Comparison of ENCODE assay signal across 9 cellular contexts in the genomic region with DNA sequence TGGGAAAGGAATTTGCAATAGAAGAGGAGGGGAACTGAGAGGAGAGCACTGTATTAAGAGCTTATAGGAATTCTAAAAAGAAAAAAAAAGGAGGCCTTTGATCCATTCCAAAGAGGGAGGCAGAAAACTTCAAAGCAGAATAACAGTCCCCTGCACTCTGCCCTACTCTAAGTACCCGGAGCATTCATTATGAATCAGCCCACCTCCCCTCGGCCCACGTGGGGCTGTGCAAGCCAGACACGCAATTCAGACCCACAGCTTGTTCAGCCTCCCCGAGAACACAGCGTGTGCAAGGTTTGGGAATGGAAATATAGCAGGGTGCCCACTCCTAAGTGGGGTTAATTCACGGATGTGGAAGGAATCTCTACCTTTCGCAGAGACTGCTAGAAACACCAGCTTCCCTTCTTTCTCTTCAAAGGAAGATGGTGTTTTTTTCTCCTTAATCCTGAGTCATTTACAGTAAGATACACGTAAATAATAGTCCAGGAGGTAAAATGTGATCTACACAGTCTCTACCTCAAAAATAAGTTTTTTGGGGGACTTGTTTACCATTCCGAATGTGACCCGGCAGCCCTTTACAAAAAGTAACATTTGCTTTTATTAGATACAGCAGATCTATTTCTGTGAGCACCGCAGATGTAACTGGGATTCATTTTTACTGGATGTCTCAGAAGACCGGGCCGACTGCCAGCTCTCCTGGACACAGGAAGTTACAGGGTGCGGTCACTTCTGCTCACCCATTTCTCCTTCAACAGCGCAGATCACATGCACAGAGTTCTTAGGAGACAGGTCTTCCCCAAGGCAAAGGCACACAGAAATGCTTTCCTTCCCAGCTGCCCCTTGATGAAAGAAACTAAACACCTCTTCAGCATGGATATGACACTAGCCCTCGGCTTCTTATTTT.
A peak's percentile ranks its signal among the peaks of the same experiment; 100 is the strongest.
DNase-seq lines count a peak whose midpoint lies in the region; ATAC-seq and TF ChIP-seq lines count a peak whose summit lies in the region.
"Had no signal": no experiment of that assay in that cellular context is flagged by ENCODE, and none has a peak within 500 bp of the region (broad histone marks: within the 10 kb centered on the region; RNA-seq: fewer than 3 reads in every experiment).

No MANE protein-coding gene starts in this region.

- H3K27me3 ChIP-seq in IMR-90 (ENCODE audit: control insufficient read depth, insufficient read depth, low read length) = no peaks in the 10 kb centered on the region

- no TSS peak for BruUV-seq in IMR-90 (replicated peaks; lab: Mats Ljungman, UMichigan)

- H4K20me1 ChIP-seq in IMR-90 (ENCODE audit: insufficient read depth, low read length) = no peaks in the 10 kb centered on the region

- peak overlapping the region; percentile 94 for H3K56ac ChIP-seq in IMR-90 (ENCODE audit: extremely low read depth, insufficient read depth, low read length)

- peak overlapping the region; percentile 98 for H3K27ac Mint-ChIP-seq in chondrocyte (ENCODE audit: unreplicated experiment)
- H3K27ac Mint-ChIP-seq in activated T-cell treated with anti-CD3 and anti-CD28 coated beads, Interleukin-2, amount 50 U/mL, for 24 hours = no peak overlapping the region

- peak overlapping the region; percentile 83; the same call in 1 of the 2 replicates for H2AK5ac ChIP-seq in IMR-90 (ENCODE audit: low read depth, low read length)

- H2AK9ac ChIP-seq in IMR-90 (replicated peaks; ENCODE audit: low read depth, low read length, poor library complexity) = peak overlapping the region; percentile 87

- H4K8ac ChIP-seq in IMR-90 (ENCODE audit: low read depth in 2 of 2, low read length in 2 of 2) = peak overlapping the region; percentile 86 to 92

- CTCF ChIA-PET in IMR-90 (lab: Yijun Ruan, JAX) = interaction anchor here (0.6 to 1.3 kb wide), 2 partner anchors 39 to 191 kb away, joined by 4 read pairs; no protein-coding TSS in a partner anchor

- H4K5ac ChIP-seq in IMR-90 (ENCODE audit: low read depth, low read length) = peak overlapping the region; percentile 80

- peak overlapping the region; percentile 84 for H3K27ac ChIP-seq in IMR-90 (ENCODE audit: insufficient read depth, low read length)

- intact Hi-C loops in IMR-90 (cut with micrococcal nuclease) = no loop called here

- peak overlapping the region; percentile 98 for H2BK20ac ChIP-seq in IMR-90 (ENCODE audit: low read depth, low read length)

- DNase-seq in 8988T (peak; percentile 30), IMR-90 (peak; percentile 97), chondrocyte (ENCODE audit: low spot score) (peak; percentile 95), medulla oblongata (ENCODE audit: extremely low spot score) (peak; percentile 56)
- no peak for DNase-seq in activated T-cell treated with anti-CD3 and anti-CD28 coated beads, Interleukin-2, amount 50 U/mL, for 24 hours
- DNase-seq: DND-41 had no signal

- peak overlapping the region; percentile 72 for H3K18ac ChIP-seq in IMR-90 (ENCODE audit: low read depth, low read length)

- H2AFZ ChIP-seq in IMR-90 (replicated peaks; ENCODE audit: low read length, poor library complexity) = peak overlapping the region; percentile 89

- H3K9me3 Mint-ChIP-seq in chondrocyte (ENCODE audit: low read depth) = peaks cover 15% of the 10 kb centered on the region
- no peaks in the 10 kb centered on the region for H3K9me3 Mint-ChIP-seq in activated T-cell treated with anti-CD3 and anti-CD28 coated beads, Interleukin-2, amount 50 U/mL, for 24 hours

- H2BK120ac ChIP-seq in IMR-90 (ENCODE audit: low read depth, low read length) = peak overlapping the region; percentile 99

- no peak for TF ChIP-seq CTCF in IMR-90 (conservative IDR thresholded peaks at IDR 0.05; ENCODE audit: low read depth, low read length)
- no peak for TF ChIP-seq CTCF in chondrocyte (IDR thresholded peaks at IDR 0.05)

- POLR2A ChIA-PET in IMR-90 (lab: Charles Lee; ENCODE audit: unreplicated experiment) = interaction anchor here (0.6 to 1.0 kb wide), 3 partner anchors 49 to 223 kb away, joined by 3 to 5 read pairs (median 3); no protein-coding TSS in a partner anchor

- H3K36me3 ChIP-seq in IMR-90 (ENCODE audit: control insufficient read depth, insufficient read depth, low read length) = no peaks in the 10 kb centered on the region

- H3K4me1 Mint-ChIP-seq in chondrocyte (ENCODE audit: low read depth) = peaks cover 48% of the 10 kb centered on the region
- H3K4me1 Mint-ChIP-seq in activated T-cell treated with anti-CD3 and anti-CD28 coated beads, Interleukin-2, amount 50 U/mL, for 24 hours (ENCODE audit: low read depth) = peaks cover 10% of the 10 kb centered on the region

- peak overlapping the region; percentile 46 for H3K9ac ChIP-seq in IMR-90 (ENCODE audit: low read depth, low read length)

- H3K27me3 Mint-ChIP-seq in chondrocyte (ENCODE audit: low read depth) = no peaks in the 10 kb centered on the region
- H3K27me3 Mint-ChIP-seq in activated T-cell treated with anti-CD3 and anti-CD28 coated beads, Interleukin-2, amount 50 U/mL, for 24 hours = no peaks in the 10 kb centered on the region

- H3K9me1 ChIP-seq in IMR-90 (ENCODE audit: insufficient read depth, low read length) = no peaks in the 10 kb centered on the region

- H3K36me3 Mint-ChIP-seq in chondrocyte (ENCODE audit: low read depth) = peaks cover 4% of the 10 kb centered on the region
- no peaks in the 10 kb centered on the region for H3K36me3 Mint-ChIP-seq in activated T-cell treated with anti-CD3 and anti-CD28 coated beads, Interleukin-2, amount 50 U/mL, for 24 hours (ENCODE audit: low read depth)

- ATAC-seq in IMR-90 (ENCODE audit: low read depth) = peak; percentile 88
- no peak for ATAC-seq in GM21529 (IDR thresholded peaks at IDR 0.05; ENCODE audit: unreplicated experiment)
- ATAC-seq in HG02973 (IDR thresholded peaks at IDR 0.05; ENCODE audit: unreplicated experiment) = no peak
- no peak for ATAC-seq in HG02970 (IDR thresholded peaks at IDR 0.05; ENCODE audit: low FRiP score, unreplicated experiment)

- H3K79me1 ChIP-seq in IMR-90 (ENCODE audit: low read depth in 1 of 2, low read length in 2 of 2) = no peaks in the 10 kb centered on the region

- dilution Hi-C loops in IMR-90 (cut with HindIII; ENCODE audit: low sequenced_read_pairs, unreplicated experiment) = no loop called here

- in situ Hi-C loops in IMR-90 (cut with MboI; ENCODE audit: low sequenced_read_pairs) = loop anchor here (25.0 kb wide), 2 partner anchors 831 to 1181 kb away; no protein-coding TSS in a partner anchor

- peaks cover 4% of the 10 kb centered on the region for H3K9me3 ChIP-seq in IMR-90 (ENCODE audit: control insufficient read depth, insufficient read depth, low read length)

- peak overlapping the region; percentile 98 for H3K4ac ChIP-seq in IMR-90 (ENCODE audit: low read depth, low read length)

- H3K4me1 ChIP-seq in IMR-90 (ENCODE audit: control insufficient read depth, insufficient read depth, low read length) = peaks cover 9% of the 10 kb centered on the region

- peak overlapping the region; percentile 99 for H4K91ac ChIP-seq in IMR-90 (ENCODE audit: insufficient read depth, low read depth, low read length)

- peak overlapping the region; percentile 55 for H3K4me3 Mint-ChIP-seq in chondrocyte (ENCODE audit: unreplicated experiment)
- no peak overlapping the region for H3K4me3 Mint-ChIP-seq in activated T-cell treated with anti-CD3 and anti-CD28 coated beads, Interleukin-2, amount 50 U/mL, for 24 hours

- peak overlapping the region; percentile 93 for H3K23ac ChIP-seq in IMR-90 (ENCODE audit: low read depth, low read length)

- no peak overlapping the region for H3K4me3 ChIP-seq in IMR-90 (ENCODE audit: insufficient read depth, low read depth, low read length)

- 0% methylated on average over 5 of the region's 17 CpGs; no CpG with 5 or more reads in 1 of the 2 experiments for WGBS in IMR-90 (ENCODE audit: extremely low coverage in 2 of 2, insufficient read length in 1 of 2), 2 experiments

- TF ChIP-seq POLR2A in IMR-90 (IDR thresholded peaks at IDR 0.05; ENCODE audit: low read depth, low read length) = no peak

- 0 out of 2 replicates have a peak, but pooled peaks have one; percentile 11 for TF ChIP-seq RAD21 in IMR-90 (IDR thresholded peaks at IDR 0.05; ENCODE audit: low read length)

- H2BK5ac ChIP-seq in IMR-90 (ENCODE audit: low read depth, low read length, poor library complexity, severe bottlenecking) = peak overlapping the region; percentile 98

- peak overlapping the region; percentile 59 for H3K4me2 ChIP-seq in IMR-90 (ENCODE audit: low read depth, low read length)

- peak overlapping the region; percentile 82 for H3K14ac ChIP-seq in IMR-90 (replicated peaks; ENCODE audit: low read depth, low read length)

- peak overlapping the region; percentile 97; the same call in 2 of the 3 replicates for H2BK15ac ChIP-seq in IMR-90 (ENCODE audit: low read depth, low read length)

TF ChIP-seq in IMR-90, 13 proteins besides CTCF, POLR2A, EP300 and RAD21:
- TF ChIP-seq MAZ (IDR thresholded peaks at IDR 0.05; ENCODE audit: borderline replicate concordance, low read depth, low read length) = no peak
- peak; percentile 22; the same call in 1 of the 2 replicates for TF ChIP-seq CEBPB (IDR thresholded peaks at IDR 0.05; ENCODE audit: low read depth, low read length)
- TF ChIP-seq FOS (IDR thresholded peaks at IDR 0.05; ENCODE audit: low read depth, low read length) = peak; percentile 41
- TF ChIP-seq USF2 (IDR thresholded peaks at IDR 0.05; ENCODE audit: low read depth, low read length) = peak; percentile 90
- 0 out of 2 replicates have a peak, but pooled peaks have one; percentile 4 for TF ChIP-seq SMC3 (IDR thresholded peaks at IDR 0.05; ENCODE audit: low read depth, low read length)
- peak; percentile 62; the same call in 1 of the 2 replicates for TF ChIP-seq BHLHE40 (IDR thresholded peaks at IDR 0.05; ENCODE audit: low read depth, low read length)
- TF ChIP-seq, protein P1, sequence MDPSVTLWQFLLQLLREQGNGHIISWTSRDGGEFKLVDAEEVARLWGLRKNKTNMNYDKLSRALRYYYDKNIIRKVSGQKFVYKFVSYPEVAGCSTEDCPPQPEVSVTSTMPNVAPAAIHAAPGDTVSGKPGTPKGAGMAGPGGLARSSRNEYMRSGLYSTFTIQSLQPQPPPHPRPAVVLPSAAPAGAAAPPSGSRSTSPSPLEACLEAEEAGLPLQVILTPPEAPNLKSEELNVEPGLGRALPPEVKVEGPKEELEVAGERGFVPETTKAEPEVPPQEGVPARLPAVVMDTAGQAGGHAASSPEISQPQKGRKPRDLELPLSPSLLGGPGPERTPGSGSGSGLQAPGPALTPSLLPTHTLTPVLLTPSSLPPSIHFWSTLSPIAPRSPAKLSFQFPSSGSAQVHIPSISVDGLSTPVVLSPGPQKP (IDR thresholded peaks at IDR 0.05; ENCODE audit: borderline replicate concordance, low read depth, low read length) = no peak
